ENCODE assay signal across 9 cellular contexts in genomic region chr1:155968670-155969069, GRCh38. TPM values are rescaled to one million over a fixed set of nuclear protein-coding genes. Genes with fewer than 3 reads are reported as not detected.
DNase-seq lines count a peak whose midpoint lies in the region; ATAC-seq and TF ChIP-seq lines count a peak whose summit lies in the region.
"Had no signal": no experiment of that assay in that cellular context is flagged by ENCODE, and none has a peak within 500 bp of the region (broad histone marks: within the 10 kb centered on the region; RNA-seq: fewer than 3 reads in every experiment).

No MANE protein-coding gene starts in this region.

- peak overlapping the region in 6 of 8 donors; percentile 39 to 93 (median 68) for H3K4me3 Mint-ChIP-seq in naive B cell

- H3K27ac ChIP-seq in AG04450 (ENCODE audit: low read depth, low read length) = peak overlapping the region; percentile 61
- H3K27ac ChIP-seq in effector memory CD4-positive, alpha-beta T cell (ENCODE audit: insufficient read depth, low read length, poor library complexity, severe bottlenecking) = peak overlapping the region; percentile 62

- CTCF ChIA-PET in AG04450 (lab: Charles Lee) = interaction anchor here (0.6 to 5.9 kb wide), 2 partner anchors 21 to 1982 kb away, joined by 3 to 27 read pairs; no protein-coding TSS in a partner anchor

- no peaks in the 10 kb centered on the region for H3K9me3 ChIP-seq in AG04450 (ENCODE audit: control insufficient read depth, insufficient read depth, low read length)
- H3K9me3 ChIP-seq in effector memory CD4-positive, alpha-beta T cell (ENCODE audit: control insufficient read depth, low read length) = no peaks in the 10 kb centered on the region

- H3K27ac Mint-ChIP-seq in naive B cell = peak overlapping the region in 5 of 6 donors; percentile 81 to 97 (median 93)

- DNase-seq in AG04450 (ENCODE audit: low read depth, low spot score) = peak; percentile 64
- peak; percentile 21 for DNase-seq in NCI-H128 (lab: John Stamatoyannopoulos, UW; ENCODE audit: unreplicated experiment)
- DNase-seq in effector memory CD4-positive, alpha-beta T cell = no peak
- no peak for DNase-seq in naive B cell
- no peak for DNase-seq in MV-4-11 (lab: John Stamatoyannopoulos, UW)
- DNase-seq: stimulated activated CD4-positive, alpha-beta T cell treated with anti-CD3 and anti-CD28 coated beads, Interleukin-4, amount 100 ng/mL, for 4 hours had no signal

- H3K36me3 Mint-ChIP-seq in naive B cell = peaks cover 14 to 52% of the 10 kb centered on the region in 2 donors

- no peaks in the 10 kb centered on the region for H3K9me3 Mint-ChIP-seq in naive B cell

- POLR2A ChIA-PET in AG04450 (lab: Yijun Ruan, JAX) = interaction anchor here (0.6 to 3.7 kb wide), 6 partner anchors 9 to 31 kb away, joined by 3 to 46 read pairs (median 4); partner anchors contain the start of gene ARHGEF2

- H3K36me3 ChIP-seq in effector memory CD4-positive, alpha-beta T cell (ENCODE audit: control insufficient read depth, insufficient read depth, low read length) = peaks cover 53% of the 10 kb centered on the region

- ATAC-seq in naive B cell (ENCODE audit: low read depth in 2 of 2) = no peak
- ATAC-seq in HG02623 (IDR thresholded peaks at IDR 0.05; ENCODE audit: unreplicated experiment) = no peak
- no peak for ATAC-seq in HG03097 (IDR thresholded peaks at IDR 0.05; ENCODE audit: low FRiP score, unreplicated experiment)
- ATAC-seq in HG03457 (IDR thresholded peaks at IDR 0.05; ENCODE audit: unreplicated experiment) = no peak

- peaks cover 68% of the 10 kb centered on the region for H3K4me1 ChIP-seq in effector memory CD4-positive, alpha-beta T cell (ENCODE audit: control insufficient read depth, insufficient read depth, low read length, poor library complexity, severe bottlenecking)

- TF ChIP-seq CTCF in AG04450 (IDR thresholded peaks at IDR 0.05; ENCODE audit: low read depth, low read length) = no peak

- peaks cover 77 to 84% (median 82%) of the 10 kb centered on the region in 3 donors for H3K4me1 Mint-ChIP-seq in naive B cell

- H3K4me3 ChIP-seq in AG04450 (ENCODE audit: low read depth, low read length) = peak overlapping the region; percentile 20; the same call in 1 of the 2 replicates
- no peak overlapping the region for H3K4me3 ChIP-seq in effector memory CD4-positive, alpha-beta T cell (ENCODE audit: insufficient read depth, low read depth, low read length, poor library complexity, severe bottlenecking)

- no peaks in the 10 kb centered on the region for H3K27me3 ChIP-seq in AG04450 (ENCODE audit: control insufficient read depth, insufficient read depth, low read length)
- no peaks in the 10 kb centered on the region for H3K27me3 ChIP-seq in effector memory CD4-positive, alpha-beta T cell (replicated peaks; ENCODE audit: control insufficient read depth, insufficient read depth, low read length, poor library complexity, severe bottlenecking)

- no peaks in the 10 kb centered on the region for H3K27me3 Mint-ChIP-seq in naive B cell

RNA-seq across cellular contexts. Expression of gene ARHGEF2, which starts 9.7 kb away (rescaled TPM):
- polyA plus RNA-seq in AG04450 (2011; rRNA removed) = 121 and 128 TPM in 2 replicates
- 142 and 172 TPM in 2 replicates for polyA minus RNA-seq in AG04450 (2011; rRNA and poly(A)+ RNA removed)
- 10 to 100 TPM in 5 of 6 donors, 1 to 10 TPM in 1; 6.9 to 48.4 (median 27.7) TPM for polyA plus RNA-seq in naive B cell (ENCODE audit: low read depth in 6 of 6)

RNA-seq across cellular contexts. Expression of gene RXFP4, which starts 27.2 kb away (rescaled TPM):
- polyA plus RNA-seq in AG04450 (2011; rRNA removed) (not detected in 2 replicates), naive B cell (ENCODE audit: low read depth in 6 of 6) (1 to 10 TPM in 1 of 6 donors, under 1 TPM in 2, not detected in 3; 0.21 to 1.2 (median 0.36) TPM)
- polyA minus RNA-seq in AG04450 (2011; rRNA and poly(A)+ RNA removed) = not detected in 2 replicates

RNA-seq across cellular contexts. Expression of gene KHDC4, which starts 34.5 kb away (rescaled TPM):
- polyA plus RNA-seq in AG04450 (2011; rRNA removed) (34.9 and 39.0 TPM in 2 replicates), naive B cell (ENCODE audit: low read depth in 6 of 6) (10 to 100 TPM in 1 of 6 donors, 1 to 10 TPM in 5; 5.5 to 10.7 (median 7.2) TPM)
- 47.4 and 53.0 TPM in 2 replicates for polyA minus RNA-seq in AG04450 (2011; rRNA and poly(A)+ RNA removed)

RNA-seq across cellular contexts. Expression of gene SSR2, which starts 52.1 kb away (rescaled TPM):
- 867 and 961 TPM in 2 replicates for polyA plus RNA-seq in AG04450 (2011; rRNA removed)
- 384 and 431 TPM in 2 replicates for polyA minus RNA-seq in AG04450 (2011; rRNA and poly(A)+ RNA removed)
- 100 to 1,000 TPM; 243 to 278 (median 256) TPM for polyA plus RNA-seq in naive B cell (ENCODE audit: low read depth in 6 of 6)

RNA-seq across cellular contexts. Expression of gene RIT1, which starts 57.5 kb away (rescaled TPM):
- 56.4 and 65.2 TPM in 2 replicates for polyA plus RNA-seq in AG04450 (2011; rRNA removed)
- 61.1 and 69.2 TPM in 2 replicates for polyA minus RNA-seq in AG04450 (2011; rRNA and poly(A)+ RNA removed)
- 10 to 100 TPM in 5 of 6 donors, 1 to 10 TPM in 1; 5.2 to 30.0 (median 20.9) TPM for polyA plus RNA-seq in naive B cell (ENCODE audit: low read depth in 6 of 6)

Comparison
In these comparisons a context has a peak if more than half of its experiments do, and no peak if none do; other contexts are left out.
1. DNase-seq: peak in AG04450 (single experiment) and NCI-H128 (single experiment); none in effector memory CD4-positive, alpha-beta T cell (0 of 3), naive B cell (single experiment) and MV-4-11 (single experiment).